Comparison of ENCODE assay signal across 10 cellular contexts in the genomic region with DNA sequence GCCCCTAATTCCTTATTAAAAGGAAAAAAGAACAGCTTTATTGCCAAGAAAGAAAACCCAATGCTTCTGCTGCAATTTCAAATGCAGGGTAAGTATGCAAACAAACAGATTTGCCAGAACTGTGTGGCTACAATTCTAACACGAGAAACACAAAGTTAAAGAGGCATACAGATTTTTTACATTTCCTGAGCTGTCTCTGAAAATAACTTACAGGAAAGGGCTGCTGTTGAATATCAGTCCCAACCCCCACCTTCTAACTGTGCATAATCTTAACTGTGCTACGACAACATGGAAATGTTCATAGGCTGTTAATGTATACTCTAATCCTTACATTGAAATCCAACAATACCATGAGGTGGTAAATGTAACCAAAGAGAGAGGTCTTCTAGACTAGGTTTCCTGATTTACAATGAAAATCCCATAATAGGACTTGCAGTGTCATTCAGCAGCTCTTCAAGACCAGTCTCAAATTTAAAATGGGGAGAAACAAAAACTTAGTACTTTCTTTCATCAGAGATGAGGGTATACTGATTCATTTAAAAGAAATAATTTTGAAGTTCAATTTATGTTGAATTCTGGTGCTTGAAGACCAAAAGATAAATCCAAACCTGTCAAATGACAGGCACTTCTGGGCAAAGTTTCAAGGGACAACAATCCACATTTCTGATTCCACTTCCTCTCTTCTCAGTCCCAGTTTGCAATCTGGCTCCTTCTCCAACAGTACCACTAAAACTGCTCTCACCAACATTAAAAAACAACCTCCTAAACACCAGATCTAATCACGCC. TPM values are rescaled to one million over a fixed set of nuclear protein-coding genes. Genes with fewer than 3 reads are reported as not detected.
DNase-seq lines count a peak whose midpoint lies in the region; ATAC-seq and TF ChIP-seq lines count a peak whose summit lies in the region.
"Had no signal": no experiment of that assay in that cellular context is flagged by ENCODE, and none has a peak within 500 bp of the region (broad histone marks: within the 10 kb centered on the region; RNA-seq: fewer than 3 reads in every experiment).

No MANE protein-coding gene starts in this region.

- peaks cover 52% of the 10 kb centered on the region for H3K79me2 ChIP-seq in osteoblast (ENCODE audit: insufficient read depth, low read length)

- TF ChIP-seq CTCF in endodermal cell (conservative IDR thresholded peaks at IDR 0.05) (no peak), osteoblast (IDR thresholded peaks at IDR 0.05; ENCODE audit: extremely low read depth, low read depth, low read length) (no peak)

- H3K4me2 ChIP-seq in osteoblast (ENCODE audit: insufficient read depth, low read length) = peak overlapping the region; percentile 34

- no peaks in the 10 kb centered on the region for H3K27me3 ChIP-seq in CD8-positive, alpha-beta memory T cell (ENCODE audit: insufficient read depth, low read length, poor library complexity, severe bottlenecking)
- H3K27me3 ChIP-seq in endodermal cell (ENCODE audit: control insufficient read depth, insufficient read depth, low read length, poor library complexity, severe bottlenecking) (no peaks in the 10 kb centered on the region), osteoblast (ENCODE audit: insufficient read depth, low read length) (no peaks in the 10 kb centered on the region)

- ATAC-seq in GM18873 (IDR thresholded peaks at IDR 0.05; ENCODE audit: low FRiP score, unreplicated experiment) = no peak
- ATAC-seq: effector memory CD8-positive, alpha-beta T cell; mucosa of descending colon had no signal

- POLR2A ChIA-PET in CD8-positive, alpha-beta memory T cell (lab: Charles Lee) = no interaction called here

- H2AFZ ChIP-seq in osteoblast (ENCODE audit: low read length) = peak overlapping the region; percentile 11

- no peak for DNase-seq in CD8-positive, alpha-beta memory T cell
- DNase-seq in M059J (ENCODE audit: low read depth) (peak; percentile 72), endodermal cell (no peak), osteoblast (ENCODE audit: insufficient read length, low spot score, missing footprints) (no peak), NCI-H1930 (lab: John Stamatoyannopoulos, UW) (no peak), kidney tubule cell (ENCODE audit: low spot score) (no peak)
- DNase-seq in activated CD8-positive, alpha-beta memory T cell treated with anti-CD3 and anti-CD28 coated beads, Interleukin-2, amount 50 U/mL, for 48 hours = no peak
- DNase-seq: effector memory CD8-positive, alpha-beta T cell; mucosa of descending colon had no signal

- CTCF ChIA-PET in CD8-positive, alpha-beta memory T cell (lab: Charles Lee) = no interaction called here

- H3K4me1 ChIP-seq in CD8-positive, alpha-beta memory T cell (ENCODE audit: insufficient read depth, low read length) = peaks cover 4% of the 10 kb centered on the region
- H3K4me1 ChIP-seq in endodermal cell (ENCODE audit: control insufficient read depth, insufficient read depth, low read length) (peaks cover 23% of the 10 kb centered on the region), osteoblast (ENCODE audit: insufficient read depth, low read length) (peaks cover 58% of the 10 kb centered on the region)

- H3K27me3 Mint-ChIP-seq in CD8-positive, alpha-beta memory T cell = peaks cover 0 to 9% of the 10 kb centered on the region in 2 donors
- H3K27me3 Mint-ChIP-seq in endodermal cell (ENCODE audit: insufficient read depth) = no peaks in the 10 kb centered on the region

- H3K4me3 ChIP-seq in CD8-positive, alpha-beta memory T cell (ENCODE audit: low read length) = no peak overlapping the region
- H3K4me3 ChIP-seq in endodermal cell (ENCODE audit: low read length) (no peak overlapping the region), osteoblast (ENCODE audit: insufficient read depth, low read length) (no peak overlapping the region)
- H3K4me3 ChIP-seq: mucosa of descending colon had no signal

- H3K27ac ChIP-seq in CD8-positive, alpha-beta memory T cell (ENCODE audit: low read depth, low read length) = peak overlapping the region; percentile 58
- H3K27ac ChIP-seq in endodermal cell (ENCODE audit: low read depth, low read length) = no peak overlapping the region
- H3K27ac ChIP-seq in osteoblast (ENCODE audit: low read depth, low read length) = peak overlapping the region; percentile 98

- H3K27ac Mint-ChIP-seq in CD8-positive, alpha-beta memory T cell = peak overlapping the region in 2 of 8 donors; percentile 35 to 75
- H3K27ac Mint-ChIP-seq in endodermal cell = peak overlapping the region; percentile 85
- H3K27ac Mint-ChIP-seq: effector memory CD8-positive, alpha-beta T cell had no signal

- no peaks in the 10 kb centered on the region for H4K20me1 ChIP-seq in osteoblast (ENCODE audit: insufficient read depth, low read length)

- no peak overlapping the region for H3K4me3 Mint-ChIP-seq in CD8-positive, alpha-beta memory T cell
- H3K4me3 Mint-ChIP-seq in endodermal cell = no peak overlapping the region
- H3K4me3 Mint-ChIP-seq: effector memory CD8-positive, alpha-beta T cell had no signal

- H3K9me3 Mint-ChIP-seq in CD8-positive, alpha-beta memory T cell = no peaks in the 10 kb centered on the region
- H3K9me3 Mint-ChIP-seq in endodermal cell = no peaks in the 10 kb centered on the region
- H3K9me3 Mint-ChIP-seq: effector memory CD8-positive, alpha-beta T cell had no signal

- 75 to 100% methylated on average over 1 of the region's 3 CpGs for WGBS in endodermal cell (ENCODE audit: insufficient coverage in 1 of 2, insufficient read length in 1 of 2), 2 experiments

- H3K4me1 Mint-ChIP-seq in CD8-positive, alpha-beta memory T cell = no peaks in the 10 kb centered on the region
- H3K4me1 Mint-ChIP-seq in endodermal cell = peaks cover 67% of the 10 kb centered on the region

- H3K36me3 ChIP-seq in CD8-positive, alpha-beta memory T cell (ENCODE audit: insufficient read depth, low read length) = no peaks in the 10 kb centered on the region
- H3K36me3 ChIP-seq in endodermal cell (ENCODE audit: control insufficient read depth, insufficient read depth, low read length) = peaks cover 78% of the 10 kb centered on the region
- no peaks in the 10 kb centered on the region for H3K36me3 ChIP-seq in osteoblast (ENCODE audit: insufficient read depth, low read length)

- H3K9ac ChIP-seq in endodermal cell (ENCODE audit: extremely low read depth, low read length, poor library complexity, severe bottlenecking) = no peak overlapping the region

- H3K36me3 Mint-ChIP-seq in CD8-positive, alpha-beta memory T cell = no peaks in the 10 kb centered on the region
- H3K36me3 Mint-ChIP-seq in endodermal cell (ENCODE audit: low read depth) = peaks cover 67% of the 10 kb centered on the region

- H3K9me3 ChIP-seq in CD8-positive, alpha-beta memory T cell (ENCODE audit: low read length) = no peaks in the 10 kb centered on the region
- H3K9me3 ChIP-seq in endodermal cell (ENCODE audit: control insufficient read depth, low read length) = no peaks in the 10 kb centered on the region
- H3K9me3 ChIP-seq in osteoblast (ENCODE audit: low read depth, low read length) = no peaks in the 10 kb centered on the region
- H3K9me3 ChIP-seq: mucosa of descending colon had no signal

RNA-seq across cellular contexts. Expression of a gene that starts 14.4 kb away (rescaled TPM):
- under 1 TPM; 0.75 to 0.92 TPM for total RNA-seq in CD8-positive, alpha-beta memory T cell
- 0.36 TPM for polyA plus RNA-seq in CD8-positive, alpha-beta memory T cell
- 5.4 and 7.5 TPM in 2 replicates for total RNA-seq in M059J (2014; rRNA removed; shearing (Covaris generic))
- total RNA-seq in endodermal cell = 100 to 1,000 TPM in 1 of 2 donors, 10 to 100 TPM in 1; 95.3 to 124 TPM
- 14.3 TPM for polyA plus RNA-seq in endodermal cell (2013, experiment 1 of 2)
- 16.1 TPM for polyA plus RNA-seq in endodermal cell (2013, experiment 2 of 2)
- 11.9 and 14.4 TPM in 2 replicates for total RNA-seq in osteoblast

RNA-seq across cellular contexts. Expression of a gene that starts 14.7 kb away (rescaled TPM):
- 10 to 100 TPM; 46.8 to 53.6 TPM for total RNA-seq in CD8-positive, alpha-beta memory T cell
- polyA plus RNA-seq in CD8-positive, alpha-beta memory T cell = 25.7 TPM
- total RNA-seq in M059J (2014; rRNA removed; shearing (Covaris generic)) = 52.2 and 52.6 TPM in 2 replicates
- 100 to 1,000 TPM; 146 to 201 TPM for total RNA-seq in endodermal cell
- polyA plus RNA-seq in endodermal cell (2013, experiment 1 of 2) = 95.3 TPM
- 95.6 TPM for polyA plus RNA-seq in endodermal cell (2013, experiment 2 of 2)
- 77.1 and 86.3 TPM in 2 replicates for total RNA-seq in osteoblast
